ENCODE assay signal across 8 cellular contexts in genomic region chr11:35272391-35272821, GRCh38.
DNase-seq lines count a peak whose midpoint lies in the region; ATAC-seq and TF ChIP-seq lines count a peak whose summit lies in the region.

No MANE protein-coding gene starts in this region.

- H3K27me3 ChIP-seq in GM23338 (ENCODE audit: insufficient read depth) (no peaks in the 10 kb centered on the region), mesendoderm (ENCODE audit: insufficient read depth, low read length, poor library complexity) (no peaks in the 10 kb centered on the region)

- CTCF ChIA-PET in activated CD4-positive, alpha-beta T cell treated with anti-CD3 and anti-CD28 coated beads, Interleukin-2, amount 10 ng/mL, durations not matched to agents 7 days and 5 days (lab: Charles Lee) = interaction anchor here (1.0 to 2.0 kb wide), 3 partner anchors 8 to 10 kb away, joined by 3 to 8 read pairs (median 6); no protein-coding TSS in a partner anchor
- CTCF ChIA-PET in OCI-LY7 (lab: Charles Lee; ENCODE audit: unreplicated experiment) = no interaction called here

- H2AK5ac ChIP-seq in mesendoderm (ENCODE audit: low read length) = no peak overlapping the region

- no peaks in the 10 kb centered on the region for H3K9me3 ChIP-seq in OCI-LY7 (ENCODE audit: low read length)

- TF ChIP-seq CTCF in OCI-LY7 (conservative IDR thresholded peaks at IDR 0.05; ENCODE audit: low read length) (no peak), GM23338 (conservative IDR thresholded peaks at IDR 0.05; ENCODE audit: low read depth in 2 of 2) (no peak)

- POLR2A ChIA-PET in activated CD4-positive, alpha-beta T cell treated with anti-CD3 and anti-CD28 coated beads, Interleukin-2, amount 10 ng/mL, durations not matched to agents 7 days and 5 days (lab: Charles Lee) = no interaction called here
- POLR2A ChIA-PET in OCI-LY7 (lab: Charles Lee) = no interaction called here

- no peaks in the 10 kb centered on the region for H3K79me1 ChIP-seq in mesendoderm (ENCODE audit: low read length)

- H3K9ac ChIP-seq in mesendoderm (ENCODE audit: low read length) = no peak overlapping the region

- peaks cover 10% of the 10 kb centered on the region for H3K9me3 Mint-ChIP-seq in activated CD4-positive, alpha-beta T cell treated with anti-CD3 and anti-CD28 coated beads, Interleukin-2, amount 10 ng/mL, durations not matched to agents 7 days and 5 days
- peaks cover 8% of the 10 kb centered on the region for H3K9me3 Mint-ChIP-seq in natural killer cell treated with Interleukin-12 subunit alpha and Interleukin-12 subunit beta and Interleukin-15 and Interleukin-18, amount 100 ng/mL, for 72 hours
- H3K9me3 Mint-ChIP-seq in GM23338 = no peaks in the 10 kb centered on the region

- no peak overlapping the region for H3K4ac ChIP-seq in mesendoderm (ENCODE audit: low read depth, low read length)

- intact Hi-C loops in OCI-LY7 (cut with micrococcal nuclease; ENCODE audit: unreplicated experiment) = no loop called here

- H3K4me2 ChIP-seq in OCI-LY7 (ENCODE audit: low read length) (no peak overlapping the region), GM23338 (no peak overlapping the region), mesendoderm (ENCODE audit: low read length) (no peak overlapping the region)

- H3K36me3 Mint-ChIP-seq in activated CD4-positive, alpha-beta T cell treated with anti-CD3 and anti-CD28 coated beads, Interleukin-2, amount 10 ng/mL, durations not matched to agents 7 days and 5 days (ENCODE audit: low read depth) = peaks cover 11% of the 10 kb centered on the region
- H3K36me3 Mint-ChIP-seq in natural killer cell treated with Interleukin-12 subunit alpha and Interleukin-12 subunit beta and Interleukin-15 and Interleukin-18, amount 100 ng/mL, for 72 hours = peaks cover 10% of the 10 kb centered on the region
- H3K36me3 Mint-ChIP-seq in GM23338 (ENCODE audit: low read depth) = no peaks in the 10 kb centered on the region

- H3K9me2 ChIP-seq in OCI-LY7 (ENCODE audit: insufficient read depth, low read length) (no peaks in the 10 kb centered on the region), GM23338 (ENCODE audit: insufficient read depth) (peaks cover 7% of the 10 kb centered on the region; the same call in 1 of the 2 replicates)

- no peak overlapping the region for H4K5ac ChIP-seq in mesendoderm (ENCODE audit: low read length)

- H3K23ac ChIP-seq in mesendoderm (ENCODE audit: low read length) = no peak overlapping the region

- no peaks in the 10 kb centered on the region for H4K20me1 ChIP-seq in OCI-LY7 (ENCODE audit: insufficient read depth, low read length)
- no peaks in the 10 kb centered on the region for H4K20me1 ChIP-seq in GM23338 (replicated peaks; ENCODE audit: insufficient read depth)

- no CpG with 5 or more reads among the region's 3 CpGs for WGBS in mesendoderm (ENCODE audit: extremely low coverage, insufficient coverage, low lambda C conversion rate)

- H3K27ac Mint-ChIP-seq in activated CD4-positive, alpha-beta T cell treated with anti-CD3 and anti-CD28 coated beads, Interleukin-2, amount 10 ng/mL, durations not matched to agents 7 days and 5 days = peak overlapping the region; percentile 91
- H3K27ac Mint-ChIP-seq in natural killer cell treated with Interleukin-12 subunit alpha and Interleukin-12 subunit beta and Interleukin-15 and Interleukin-18, amount 100 ng/mL, for 72 hours = peak overlapping the region; percentile 60 to 68
- no peak overlapping the region for H3K27ac Mint-ChIP-seq in GM23338

- peak; percentile 53 for DNase-seq in activated CD4-positive, alpha-beta T cell treated with anti-CD3 and anti-CD28 coated beads, Interleukin-2, amount 10 ng/mL, durations not matched to agents 7 days and 5 days
- peak; percentile 87 for DNase-seq in natural killer cell treated with Interleukin-12 subunit alpha and Interleukin-12 subunit beta and Interleukin-15 and Interleukin-18, amount 100 ng/mL, for 72 hours (ENCODE audit: low spot score)
- DNase-seq in OCI-LY7 (ENCODE audit: low spot score) (no peak), GM23338 (ENCODE audit: low spot score) (no peak), NCI-H524 (lab: John Stamatoyannopoulos, UW) (no peak), mesendoderm (no peak)

- H3K79me2 ChIP-seq in OCI-LY7 (ENCODE audit: insufficient read depth, low read depth, low read length) = no peaks in the 10 kb centered on the region
- H3K79me2 ChIP-seq in GM23338 (replicated peaks; ENCODE audit: insufficient read depth) = no peaks in the 10 kb centered on the region
- no peaks in the 10 kb centered on the region for H3K79me2 ChIP-seq in mesendoderm (ENCODE audit: control insufficient read depth, insufficient read depth, low read length)

- H3K4me1 ChIP-seq in OCI-LY7 (ENCODE audit: insufficient read depth, low read length, poor library complexity, severe bottlenecking) (no peaks in the 10 kb centered on the region), GM23338 (ENCODE audit: insufficient read depth) (no peaks in the 10 kb centered on the region; the same call in 1 of the 2 replicates), mesendoderm (ENCODE audit: control insufficient read depth, low read depth, low read length) (peaks cover 2% of the 10 kb centered on the region)

- peaks cover 38% of the 10 kb centered on the region for H3K4me1 Mint-ChIP-seq in activated CD4-positive, alpha-beta T cell treated with anti-CD3 and anti-CD28 coated beads, Interleukin-2, amount 10 ng/mL, durations not matched to agents 7 days and 5 days
- H3K4me1 Mint-ChIP-seq in natural killer cell treated with Interleukin-12 subunit alpha and Interleukin-12 subunit beta and Interleukin-15 and Interleukin-18, amount 100 ng/mL, for 72 hours (ENCODE audit: low read depth in 2 of 2) = peaks cover 55 to 61% of the 10 kb centered on the region in 2 donors
- peaks cover 10% of the 10 kb centered on the region; the same call in 2 of the 3 replicates for H3K4me1 Mint-ChIP-seq in GM23338

- H2BK15ac ChIP-seq in mesendoderm (replicated peaks; ENCODE audit: low read depth) = no peak overlapping the region

- H3K36me3 ChIP-seq in OCI-LY7 (ENCODE audit: insufficient read depth, low read length) = no peaks in the 10 kb centered on the region
- H3K36me3 ChIP-seq in GM23338 (ENCODE audit: insufficient read depth) = no peaks in the 10 kb centered on the region
- no peaks in the 10 kb centered on the region for H3K36me3 ChIP-seq in mesendoderm (ENCODE audit: control insufficient read depth, insufficient read depth, low read length)

- no peak overlapping the region for H3K18ac ChIP-seq in mesendoderm (ENCODE audit: low read length)

- H3K27me3 Mint-ChIP-seq in activated CD4-positive, alpha-beta T cell treated with anti-CD3 and anti-CD28 coated beads, Interleukin-2, amount 10 ng/mL, durations not matched to agents 7 days and 5 days = peaks cover 2% of the 10 kb centered on the region
- H3K27me3 Mint-ChIP-seq in natural killer cell treated with Interleukin-12 subunit alpha and Interleukin-12 subunit beta and Interleukin-15 and Interleukin-18, amount 100 ng/mL, for 72 hours = peaks cover 4 to 15% of the 10 kb centered on the region in 2 donors
- peaks cover 5% of the 10 kb centered on the region for H3K27me3 Mint-ChIP-seq in GM23338 (ENCODE audit: insufficient read depth, low read depth, poor library complexity)

- H3F3A ChIP-seq in GM23338 (replicated peaks; ENCODE audit: low read depth) = no peaks in the 10 kb centered on the region

- H2AFZ ChIP-seq in OCI-LY7 (ENCODE audit: low read length) = no peak overlapping the region
- H2AFZ ChIP-seq in GM23338 = no peak overlapping the region

- BruUV-seq in OCI-LY7 (replicated peaks; lab: Mats Ljungman, UMichigan) = no TSS peak

- H4K8ac ChIP-seq in mesendoderm (ENCODE audit: low read depth, low read length) = no peak overlapping the region

- H2BK5ac ChIP-seq in mesendoderm (ENCODE audit: low read length) = no peak overlapping the region

- no peak overlapping the region for H3K56ac ChIP-seq in mesendoderm (ENCODE audit: low read length)

- no peak overlapping the region for H3K27ac ChIP-seq in OCI-LY7 (ENCODE audit: low read depth, low read length, poor library complexity, severe bottlenecking)
- no peak overlapping the region for H3K27ac ChIP-seq in GM23338 (ENCODE audit: low read depth)
- no peak overlapping the region for H3K27ac ChIP-seq in mesendoderm (ENCODE audit: low read depth, low read length)

- peak overlapping the region; percentile 14 for H3K4me3 Mint-ChIP-seq in activated CD4-positive, alpha-beta T cell treated with anti-CD3 and anti-CD28 coated beads, Interleukin-2, amount 10 ng/mL, durations not matched to agents 7 days and 5 days
- H3K4me3 Mint-ChIP-seq in natural killer cell treated with Interleukin-12 subunit alpha and Interleukin-12 subunit beta and Interleukin-15 and Interleukin-18, amount 100 ng/mL, for 72 hours = peak overlapping the region; percentile 63
- no peak overlapping the region for H3K4me3 Mint-ChIP-seq in GM23338

- H3K4me3 ChIP-seq in OCI-LY7 (ENCODE audit: low read depth, low read length, poor library complexity, severe bottlenecking) = no peak overlapping the region
- H3K4me3 ChIP-seq in GM23338 = no peak overlapping the region
- no peak overlapping the region for H3K4me3 ChIP-seq in mesendoderm (ENCODE audit: low read length)

- H2BK120ac ChIP-seq in mesendoderm (ENCODE audit: low read depth, low read length) = no peak overlapping the region

- peak; percentile 92 for ATAC-seq in GM19025 (IDR thresholded peaks at IDR 0.05; ENCODE audit: low read depth, unreplicated experiment)
- ATAC-seq in HG03095 (IDR thresholded peaks at IDR 0.05; ENCODE audit: unreplicated experiment) = peak; percentile 82
- peak; percentile 96 for ATAC-seq in natural killer cell treated with Interleukin-12 subunit alpha and Interleukin-12 subunit beta and Interleukin-15 and Interleukin-18, amount 100 ng/mL, for 72 hours
- no peak for ATAC-seq in GM23338

TF ChIP-seq in GM23338, 12 proteins besides CTCF, POLR2A, EP300 and RAD21 (continues in another document):
- TF ChIP-seq EZH2phosphoT487 (IDR thresholded peaks at IDR 0.05; ENCODE audit: unreplicated experiment) (no peak), ETS1 (IDR thresholded peaks at IDR 0.05) (no peak), EZH2 (IDR thresholded peaks at IDR 0.05; ENCODE audit: low read depth, unreplicated experiment) (no peak), STAT1 (IDR thresholded peaks at IDR 0.05; ENCODE audit: unreplicated experiment) (no peak), NANOG (IDR thresholded peaks at IDR 0.05; ENCODE audit: borderline replicate concordance) (no peak)

Comparison
In these comparisons a context has a peak if more than half of its experiments do, and no peak if none do; other contexts are left out.
1. DNase-seq: peak in activated CD4-positive, alpha-beta T cell treated with anti-CD3 and anti-CD28 coated beads, Interleukin-2, amount 10 ng/mL, durations not matched to agents 7 days and 5 days (single experiment) and natural killer cell treated with Interleukin-12 subunit alpha and Interleukin-12 subunit beta and Interleukin-15 and Interleukin-18, amount 100 ng/mL, for 72 hours (single experiment); none in OCI-LY7 (single experiment), GM23338 (single experiment), NCI-H524 (0 of 2) and mesendoderm (single experiment).